Comparison of ENCODE assay signal across 1 cellular context in the genomic region with DNA sequence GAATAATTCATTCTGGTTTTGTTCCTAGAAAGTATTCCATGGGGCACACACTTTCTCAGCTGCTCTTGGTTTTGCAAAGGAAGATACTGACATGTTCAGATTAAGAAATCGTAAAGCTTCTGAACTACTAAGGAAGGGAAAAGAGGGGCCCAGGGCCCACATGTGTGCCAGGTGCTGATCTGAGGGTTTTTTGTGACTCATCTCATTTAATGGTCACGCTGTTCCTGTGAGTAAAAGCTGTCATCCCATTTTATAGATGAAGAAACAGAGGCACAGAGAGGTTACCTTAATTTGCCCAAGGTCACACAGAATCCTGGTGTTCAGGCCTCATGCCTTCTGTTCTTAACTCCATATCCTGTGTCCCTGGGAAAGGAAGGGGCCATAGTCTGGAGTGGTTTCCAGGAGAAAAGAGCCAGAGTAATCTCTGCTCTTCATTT.
A peak's percentile ranks its signal among the peaks of the same experiment; 100 is the strongest.
TF ChIP-seq lines count a peak whose summit lies in the region.

No MANE protein-coding gene starts in this region.

TF ChIP-seq in HepG2, 621 proteins besides CTCF, POLR2A, EP300 and RAD21 (continued from another document and continues in another):
- TF ChIP-seq, protein P1, sequence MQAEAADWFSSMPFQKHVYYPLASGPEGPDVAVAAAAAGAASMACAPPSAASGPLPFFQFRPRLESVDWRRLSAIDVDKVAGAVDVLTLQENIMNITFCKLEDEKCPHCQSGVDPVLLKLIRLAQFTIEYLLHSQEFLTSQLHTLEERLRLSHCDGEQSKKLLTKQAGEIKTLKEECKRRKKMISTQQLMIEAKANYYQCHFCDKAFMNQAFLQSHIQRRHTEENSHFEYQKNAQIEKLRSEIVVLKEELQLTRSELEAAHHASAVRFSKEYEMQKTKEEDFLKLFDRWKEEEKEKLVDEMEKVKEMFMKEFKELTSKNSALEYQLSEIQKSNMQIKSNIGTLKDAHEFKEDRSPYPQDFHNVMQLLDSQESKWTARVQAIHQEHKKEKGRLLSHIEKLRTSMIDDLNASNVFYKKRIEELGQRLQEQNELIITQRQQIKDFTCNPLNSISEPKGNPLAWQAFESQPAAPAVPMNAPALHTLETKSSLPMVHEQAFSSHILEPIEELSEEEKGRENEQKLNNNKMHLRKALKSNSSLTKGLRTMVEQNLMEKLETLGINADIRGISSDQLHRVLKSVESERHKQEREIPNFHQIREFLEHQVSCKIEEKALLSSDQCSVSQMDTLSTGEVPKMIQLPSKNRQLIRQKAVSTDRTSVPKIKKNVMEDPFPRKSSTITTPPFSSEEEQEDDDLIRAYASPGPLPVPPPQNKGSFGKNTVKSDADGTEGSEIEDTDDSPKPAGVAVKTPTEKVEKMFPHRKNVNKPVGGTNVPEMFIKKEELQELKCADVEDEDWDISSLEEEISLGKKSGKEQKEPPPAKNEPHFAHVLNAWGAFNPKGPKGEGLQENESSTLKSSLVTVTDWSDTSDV (CRISPR knock-in tag; IDR thresholded peaks at IDR 0.05), result no peak
- TF ChIP-seq ZFX (CRISPR knock-in tag; IDR thresholded peaks at IDR 0.05; ENCODE audit: low read depth) (no peak), ARNTL (CRISPR knock-in tag; IDR thresholded peaks at IDR 0.05) (no peak), KLF11 (CRISPR knock-in tag; IDR thresholded peaks at IDR 0.05) (0 out of 2 replicates have a peak, but pooled peaks have one; percentile 18), ZFP36L2 (CRISPR knock-in tag; IDR thresholded peaks at IDR 0.05) (no peak), EED (CRISPR knock-in tag; IDR thresholded peaks at IDR 0.05) (no peak), STAT5B (CRISPR knock-in tag; IDR thresholded peaks at IDR 0.05) (no peak), RFX3 (CRISPR knock-in tag; IDR thresholded peaks at IDR 0.05) (no peak), CHD4 (IDR thresholded peaks at IDR 0.05; ENCODE audit: borderline replicate concordance, low read length) (peak; percentile 91), ZNF780A (CRISPR knock-in tag; IDR thresholded peaks at IDR 0.05) (no peak), ZNF557 (CRISPR knock-in tag; IDR thresholded peaks at IDR 0.05) (no peak), ZNF484 (CRISPR knock-in tag; IDR thresholded peaks at IDR 0.05; ENCODE audit: borderline replicate concordance, low read depth) (no peak), ZNF761 (CRISPR knock-in tag; conservative IDR thresholded peaks at IDR 0.05) (no peak), EZH2 (conservative IDR thresholded peaks at IDR 0.05; ENCODE audit: low read depth, low read length) (no peak), SRSF9 (IDR thresholded peaks at IDR 0.05; ENCODE audit: borderline replicate concordance, insufficient read depth, low read depth, low read length, poor library complexity, severe bottlenecking) (no peak), ZBTB7B (CRISPR knock-in tag; IDR thresholded peaks at IDR 0.05) (0 out of 2 replicates have a peak, but pooled peaks have one; percentile 10), GATA4 (IDR thresholded peaks at IDR 0.05; ENCODE audit: borderline replicate concordance, low read depth) (no peak), ZNF629 (CRISPR knock-in tag; conservative IDR thresholded peaks at IDR 0.05) (peak; percentile 98), ZNF24 (IDR thresholded peaks at IDR 0.05) (no peak), ZFYVE20 (CRISPR knock-in tag; IDR thresholded peaks at IDR 0.05; ENCODE audit: borderline replicate concordance, low read depth) (no peak), ZBTB3 (CRISPR knock-in tag; IDR thresholded peaks at IDR 0.05; ENCODE audit: borderline replicate concordance, low read depth) (0 out of 2 replicates have a peak, but pooled peaks have one; percentile 50), HNRNPUL1 (IDR thresholded peaks at IDR 0.05; ENCODE audit: low read depth, low read length) (no peak), ZNF792 (CRISPR knock-in tag; IDR thresholded peaks at IDR 0.05) (no peak), ZNF124 (CRISPR knock-in tag; IDR thresholded peaks at IDR 0.05) (no peak), POGZ (CRISPR knock-in tag; IDR thresholded peaks at IDR 0.05) (no peak), KDM1A (CRISPR knock-in tag; IDR thresholded peaks at IDR 0.05) (peak; percentile 89), HNF4A (CRISPR knock-in tag; IDR thresholded peaks at IDR 0.05) (no peak), ONECUT2 (CRISPR knock-in tag; IDR thresholded peaks at IDR 0.05) (no peak), ZNF883 (CRISPR knock-in tag; IDR thresholded peaks at IDR 0.05; ENCODE audit: not compliant biosample characterization) (no peak), TBP (CRISPR knock-in tag; IDR thresholded peaks at IDR 0.05) (no peak), SP1 (IDR thresholded peaks at IDR 0.05) (no peak), SP1 (CRISPR knock-in tag; IDR thresholded peaks at IDR 0.05) (no peak), CHD2 (IDR thresholded peaks at IDR 0.05; ENCODE audit: low read depth, low read length) (no peak), ZNF335 (CRISPR knock-in tag; IDR thresholded peaks at IDR 0.05) (0 out of 2 replicates have a peak, but pooled peaks have one; percentile 9), ERF (CRISPR knock-in tag; IDR thresholded peaks at IDR 0.05) (0 out of 2 replicates have a peak, but pooled peaks have one; percentile 10), PHF21A (CRISPR knock-in tag; IDR thresholded peaks at IDR 0.05) (no peak), ZNF292 (CRISPR knock-in tag; IDR thresholded peaks at IDR 0.05; ENCODE audit: borderline replicate concordance, low read depth) (no peak), ZSCAN21 (CRISPR knock-in tag; IDR thresholded peaks at IDR 0.05; ENCODE audit: borderline replicate concordance) (no peak), ZNF552 (CRISPR knock-in tag; IDR thresholded peaks at IDR 0.05; ENCODE audit: borderline replicate concordance) (no peak), RFXANK (CRISPR knock-in tag; IDR thresholded peaks at IDR 0.05) (no peak), HOXA5 (CRISPR knock-in tag; IDR thresholded peaks at IDR 0.05) (no peak), DMAP1 (CRISPR knock-in tag; IDR thresholded peaks at IDR 0.05) (no peak), ZNF101 (CRISPR knock-in tag; IDR thresholded peaks at IDR 0.05; ENCODE audit: borderline replicate concordance, low read depth) (no peak), ZNF17 (CRISPR knock-in tag; IDR thresholded peaks at IDR 0.05) (no peak), TBX2 (CRISPR knock-in tag; IDR thresholded peaks at IDR 0.05; ENCODE audit: borderline replicate concordance) (no peak)
- TF ChIP-seq, protein P2, sequence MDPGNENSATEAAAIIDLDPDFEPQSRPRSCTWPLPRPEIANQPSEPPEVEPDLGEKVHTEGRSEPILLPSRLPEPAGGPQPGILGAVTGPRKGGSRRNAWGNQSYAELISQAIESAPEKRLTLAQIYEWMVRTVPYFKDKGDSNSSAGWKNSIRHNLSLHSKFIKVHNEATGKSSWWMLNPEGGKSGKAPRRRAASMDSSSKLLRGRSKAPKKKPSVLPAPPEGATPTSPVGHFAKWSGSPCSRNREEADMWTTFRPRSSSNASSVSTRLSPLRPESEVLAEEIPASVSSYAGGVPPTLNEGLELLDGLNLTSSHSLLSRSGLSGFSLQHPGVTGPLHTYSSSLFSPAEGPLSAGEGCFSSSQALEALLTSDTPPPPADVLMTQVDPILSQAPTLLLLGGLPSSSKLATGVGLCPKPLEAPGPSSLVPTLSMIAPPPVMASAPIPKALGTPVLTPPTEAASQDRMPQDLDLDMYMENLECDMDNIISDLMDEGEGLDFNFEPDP (CRISPR knock-in tag; conservative IDR thresholded peaks at IDR 0.05), result no peak
- TF ChIP-seq, protein P3, sequence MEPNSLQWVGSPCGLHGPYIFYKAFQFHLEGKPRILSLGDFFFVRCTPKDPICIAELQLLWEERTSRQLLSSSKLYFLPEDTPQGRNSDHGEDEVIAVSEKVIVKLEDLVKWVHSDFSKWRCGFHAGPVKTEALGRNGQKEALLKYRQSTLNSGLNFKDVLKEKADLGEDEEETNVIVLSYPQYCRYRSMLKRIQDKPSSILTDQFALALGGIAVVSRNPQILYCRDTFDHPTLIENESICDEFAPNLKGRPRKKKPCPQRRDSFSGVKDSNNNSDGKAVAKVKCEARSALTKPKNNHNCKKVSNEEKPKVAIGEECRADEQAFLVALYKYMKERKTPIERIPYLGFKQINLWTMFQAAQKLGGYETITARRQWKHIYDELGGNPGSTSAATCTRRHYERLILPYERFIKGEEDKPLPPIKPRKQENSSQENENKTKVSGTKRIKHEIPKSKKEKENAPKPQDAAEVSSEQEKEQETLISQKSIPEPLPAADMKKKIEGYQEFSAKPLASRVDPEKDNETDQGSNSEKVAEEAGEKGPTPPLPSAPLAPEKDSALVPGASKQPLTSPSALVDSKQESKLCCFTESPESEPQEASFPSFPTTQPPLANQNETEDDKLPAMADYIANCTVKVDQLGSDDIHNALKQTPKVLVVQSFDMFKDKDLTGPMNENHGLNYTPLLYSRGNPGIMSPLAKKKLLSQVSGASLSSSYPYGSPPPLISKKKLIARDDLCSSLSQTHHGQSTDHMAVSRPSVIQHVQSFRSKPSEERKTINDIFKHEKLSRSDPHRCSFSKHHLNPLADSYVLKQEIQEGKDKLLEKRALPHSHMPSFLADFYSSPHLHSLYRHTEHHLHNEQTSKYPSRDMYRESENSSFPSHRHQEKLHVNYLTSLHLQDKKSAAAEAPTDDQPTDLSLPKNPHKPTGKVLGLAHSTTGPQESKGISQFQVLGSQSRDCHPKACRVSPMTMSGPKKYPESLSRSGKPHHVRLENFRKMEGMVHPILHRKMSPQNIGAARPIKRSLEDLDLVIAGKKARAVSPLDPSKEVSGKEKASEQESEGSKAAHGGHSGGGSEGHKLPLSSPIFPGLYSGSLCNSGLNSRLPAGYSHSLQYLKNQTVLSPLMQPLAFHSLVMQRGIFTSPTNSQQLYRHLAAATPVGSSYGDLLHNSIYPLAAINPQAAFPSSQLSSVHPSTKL (CRISPR knock-in tag; IDR thresholded peaks at IDR 0.05), result no peak
- TF ChIP-seq, protein P4, sequence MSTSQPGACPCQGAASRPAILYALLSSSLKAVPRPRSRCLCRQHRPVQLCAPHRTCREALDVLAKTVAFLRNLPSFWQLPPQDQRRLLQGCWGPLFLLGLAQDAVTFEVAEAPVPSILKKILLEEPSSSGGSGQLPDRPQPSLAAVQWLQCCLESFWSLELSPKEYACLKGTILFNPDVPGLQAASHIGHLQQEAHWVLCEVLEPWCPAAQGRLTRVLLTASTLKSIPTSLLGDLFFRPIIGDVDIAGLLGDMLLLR (CRISPR knock-in tag; IDR thresholded peaks at IDR 0.05), result no peak
- TF ChIP-seq, protein P5, sequence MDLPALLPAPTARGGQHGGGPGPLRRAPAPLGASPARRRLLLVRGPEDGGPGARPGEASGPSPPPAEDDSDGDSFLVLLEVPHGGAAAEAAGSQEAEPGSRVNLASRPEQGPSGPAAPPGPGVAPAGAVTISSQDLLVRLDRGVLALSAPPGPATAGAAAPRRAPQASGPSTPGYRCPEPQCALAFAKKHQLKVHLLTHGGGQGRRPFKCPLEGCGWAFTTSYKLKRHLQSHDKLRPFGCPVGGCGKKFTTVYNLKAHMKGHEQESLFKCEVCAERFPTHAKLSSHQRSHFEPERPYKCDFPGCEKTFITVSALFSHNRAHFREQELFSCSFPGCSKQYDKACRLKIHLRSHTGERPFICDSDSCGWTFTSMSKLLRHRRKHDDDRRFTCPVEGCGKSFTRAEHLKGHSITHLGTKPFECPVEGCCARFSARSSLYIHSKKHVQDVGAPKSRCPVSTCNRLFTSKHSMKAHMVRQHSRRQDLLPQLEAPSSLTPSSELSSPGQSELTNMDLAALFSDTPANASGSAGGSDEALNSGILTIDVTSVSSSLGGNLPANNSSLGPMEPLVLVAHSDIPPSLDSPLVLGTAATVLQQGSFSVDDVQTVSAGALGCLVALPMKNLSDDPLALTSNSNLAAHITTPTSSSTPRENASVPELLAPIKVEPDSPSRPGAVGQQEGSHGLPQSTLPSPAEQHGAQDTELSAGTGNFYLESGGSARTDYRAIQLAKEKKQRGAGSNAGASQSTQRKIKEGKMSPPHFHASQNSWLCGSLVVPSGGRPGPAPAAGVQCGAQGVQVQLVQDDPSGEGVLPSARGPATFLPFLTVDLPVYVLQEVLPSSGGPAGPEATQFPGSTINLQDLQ (CRISPR knock-in tag; IDR thresholded peaks at IDR 0.05), result no peak
- TF ChIP-seq, protein P6, sequence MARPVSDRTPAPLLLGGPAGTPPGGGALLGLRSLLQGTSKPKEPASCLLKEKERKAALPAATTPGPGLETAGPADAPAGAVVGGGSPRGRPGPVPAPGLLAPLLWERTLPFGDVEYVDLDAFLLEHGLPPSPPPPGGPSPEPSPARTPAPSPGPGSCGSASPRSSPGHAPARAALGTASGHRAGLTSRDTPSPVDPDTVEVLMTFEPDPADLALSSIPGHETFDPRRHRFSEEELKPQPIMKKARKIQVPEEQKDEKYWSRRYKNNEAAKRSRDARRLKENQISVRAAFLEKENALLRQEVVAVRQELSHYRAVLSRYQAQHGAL (CRISPR knock-in tag; IDR thresholded peaks at IDR 0.05; ENCODE audit: not compliant biosample characterization), result no peak
- TF ChIP-seq, protein P7, sequence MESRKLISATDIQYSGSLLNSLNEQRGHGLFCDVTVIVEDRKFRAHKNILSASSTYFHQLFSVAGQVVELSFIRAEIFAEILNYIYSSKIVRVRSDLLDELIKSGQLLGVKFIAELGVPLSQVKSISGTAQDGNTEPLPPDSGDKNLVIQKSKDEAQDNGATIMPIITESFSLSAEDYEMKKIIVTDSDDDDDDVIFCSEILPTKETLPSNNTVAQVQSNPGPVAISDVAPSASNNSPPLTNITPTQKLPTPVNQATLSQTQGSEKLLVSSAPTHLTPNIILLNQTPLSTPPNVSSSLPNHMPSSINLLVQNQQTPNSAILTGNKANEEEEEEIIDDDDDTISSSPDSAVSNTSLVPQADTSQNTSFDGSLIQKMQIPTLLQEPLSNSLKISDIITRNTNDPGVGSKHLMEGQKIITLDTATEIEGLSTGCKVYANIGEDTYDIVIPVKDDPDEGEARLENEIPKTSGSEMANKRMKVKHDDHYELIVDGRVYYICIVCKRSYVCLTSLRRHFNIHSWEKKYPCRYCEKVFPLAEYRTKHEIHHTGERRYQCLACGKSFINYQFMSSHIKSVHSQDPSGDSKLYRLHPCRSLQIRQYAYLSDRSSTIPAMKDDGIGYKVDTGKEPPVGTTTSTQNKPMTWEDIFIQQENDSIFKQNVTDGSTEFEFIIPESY (CRISPR knock-in tag; IDR thresholded peaks at IDR 0.05), result no peak
